Comparison of ENCODE assay signal across 13 cellular contexts in the genomic region with DNA sequence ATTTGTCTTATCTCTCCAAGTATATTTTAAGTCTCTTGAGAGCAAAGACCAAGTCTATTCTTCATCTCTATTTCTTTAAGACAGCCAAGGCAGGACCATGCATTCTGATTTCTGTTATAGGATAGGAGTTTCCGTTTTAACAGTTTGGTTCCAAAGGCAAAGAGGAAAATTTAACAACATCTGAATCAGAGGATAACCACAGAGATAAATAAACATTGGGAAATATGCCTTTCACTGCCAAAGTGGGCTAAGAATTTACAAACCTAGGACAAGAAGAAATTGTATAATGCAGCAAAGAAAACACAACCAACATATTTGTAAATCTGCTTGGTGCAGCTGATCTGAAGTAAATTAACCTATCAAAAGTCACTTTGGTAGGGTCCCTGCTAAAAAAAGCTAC. TPM values are rescaled to one million over a fixed set of nuclear protein-coding genes. Genes with fewer than 3 reads are reported as not detected.
DNase-seq lines count a peak whose midpoint lies in the region; ATAC-seq lines count a peak whose summit lies in the region.
"Had no signal": no experiment of that assay in that cellular context is flagged by ENCODE, and none has a peak within 500 bp of the region (broad histone marks: within the 10 kb centered on the region; RNA-seq: fewer than 3 reads in every experiment).

No MANE protein-coding gene starts in this region.

- H2AFZ ChIP-seq in Karpas-422 (ENCODE audit: low read length): no peak overlapping the region

- no peak overlapping the region for H3K4me3 Mint-ChIP-seq in CD4-positive, CD25-positive, alpha-beta regulatory T cell
- H3K4me3 Mint-ChIP-seq: activated B cell treated with CpG ODN at 0.5 μM for 24 hours had no signal

- no peaks in the 10 kb centered on the region for H4K20me1 ChIP-seq in Karpas-422 (ENCODE audit: insufficient read depth, low read depth, low read length)

- no peak overlapping the region for H3K9ac ChIP-seq in Karpas-422 (ENCODE audit: low read length)

- peaks cover 95% of the 10 kb centered on the region for H3K79me2 ChIP-seq in Karpas-422 (ENCODE audit: low read length)

- H3K9me2 ChIP-seq in Karpas-422 (replicated peaks; ENCODE audit: insufficient read depth, low read length): no peaks in the 10 kb centered on the region

- no peak overlapping the region for H3K4me2 ChIP-seq in Karpas-422 (ENCODE audit: low read depth, low read length, poor library complexity, severe bottlenecking)

- H3K4me3 ChIP-seq in CD4-positive, CD25-positive, alpha-beta regulatory T cell (ENCODE audit: low read depth, low read length): no peak overlapping the region
- H3K4me3 ChIP-seq in Karpas-422 (ENCODE audit: low read length): no peak overlapping the region
- H3K4me3 ChIP-seq: spleen had no signal

- H3K36me3 Mint-ChIP-seq in CD4-positive, CD25-positive, alpha-beta regulatory T cell: peaks cover 8% of the 10 kb centered on the region

- no peaks in the 10 kb centered on the region for H3K27me3 ChIP-seq in CD4-positive, CD25-positive, alpha-beta regulatory T cell (ENCODE audit: control insufficient read depth, insufficient read depth, low read length)
- H3K27me3 ChIP-seq in Karpas-422 (ENCODE audit: low read length): no peaks in the 10 kb centered on the region
- H3K27me3 ChIP-seq: spleen had no signal

- H3K9me3 Mint-ChIP-seq in CD4-positive, CD25-positive, alpha-beta regulatory T cell: peaks cover 0 to 2% (median 0%) of the 10 kb centered on the region in 7 donors

- no peak overlapping the region for H3K27ac ChIP-seq in CD4-positive, CD25-positive, alpha-beta regulatory T cell (ENCODE audit: insufficient read depth, low read length, poor library complexity, severe bottlenecking)
- peak overlapping the region; percentile 9; the same call in 1 of the 2 replicates for H3K27ac ChIP-seq in Karpas-422 (ENCODE audit: low read length)

- no peaks in the 10 kb centered on the region for H3K27me3 Mint-ChIP-seq in CD4-positive, CD25-positive, alpha-beta regulatory T cell
- H3K27me3 Mint-ChIP-seq: activated B cell treated with CpG ODN at 0.5 μM for 24 hours had no signal

- peaks cover 23 to 58% (median 42%) of the 10 kb centered on the region in 4 donors for H3K4me1 Mint-ChIP-seq in CD4-positive, CD25-positive, alpha-beta regulatory T cell

- ATAC-seq in CD4-positive, CD25-positive, alpha-beta regulatory T cell (ENCODE audit: low read depth in 2 of 2): no peak
- no peak for ATAC-seq in HG03159 (IDR thresholded peaks at IDR 0.05; ENCODE audit: unreplicated experiment)
- ATAC-seq in GM18519 (IDR thresholded peaks at IDR 0.05; ENCODE audit: low FRiP score, unreplicated experiment): no peak

- H3K36me3 ChIP-seq in CD4-positive, CD25-positive, alpha-beta regulatory T cell (ENCODE audit: control insufficient read depth, insufficient read depth, low read length): no peaks in the 10 kb centered on the region
- no peaks in the 10 kb centered on the region for H3K36me3 ChIP-seq in Karpas-422 (ENCODE audit: insufficient read depth, low read length)

- H3K9me3 ChIP-seq in CD4-positive, CD25-positive, alpha-beta regulatory T cell (ENCODE audit: control insufficient read depth in 2 of 2, low read length in 2 of 2): no peaks in the 10 kb centered on the region
- no peaks in the 10 kb centered on the region for H3K9me3 ChIP-seq in Karpas-422 (ENCODE audit: low read length)
- H3K9me3 ChIP-seq: spleen had no signal

- H3K4me1 ChIP-seq in CD4-positive, CD25-positive, alpha-beta regulatory T cell (ENCODE audit: control insufficient read depth, insufficient read depth, low read length, poor library complexity, severe bottlenecking): peaks cover 5% of the 10 kb centered on the region
- peaks cover 60% of the 10 kb centered on the region for H3K4me1 ChIP-seq in Karpas-422 (ENCODE audit: low read length)

- peak overlapping the region; percentile 78 to 85 (median 80) for H3K27ac Mint-ChIP-seq in CD4-positive, CD25-positive, alpha-beta regulatory T cell
- H3K27ac Mint-ChIP-seq: activated B cell treated with CpG ODN at 0.5 μM for 24 hours had no signal

- DNase-seq in CD4-positive, CD25-positive, alpha-beta regulatory T cell: no peak
- DNase-seq in Karpas-422 (no peak), brain pericyte (ENCODE audit: low read depth, low spot score) (peak; percentile 77), lung microvascular endothelial cell (ENCODE audit: low read depth in 2 of 2) (peak; percentile 47 to 65), globus pallidus (ENCODE audit: low spot score) (no peak), NCI-H2227 (lab: John Stamatoyannopoulos, UW; ENCODE audit: unreplicated experiment) (no peak)
- DNase-seq: activated B cell treated with CpG ODN at 0.5 μM for 24 hours; activated naive CD4-positive, alpha-beta T cell; NCI-H2171 treated with DMSO at 0.1 percent for 48 hours; RPMI8226; spleen had no signal

RNA-seq across cellular contexts. Expression of gene USP32, which starts 37.7 kb away (rescaled TPM):
- 47.0 TPM for total RNA-seq in CD4-positive, CD25-positive, alpha-beta regulatory T cell
- polyA plus RNA-seq in CD4-positive, CD25-positive, alpha-beta regulatory T cell: 1 to 10 TPM; 6.1 to 9.2 (median 7.1) TPM
- 48.1 and 81.0 TPM in 2 replicates for total RNA-seq in Karpas-422 (2014; rRNA removed; shearing (Covaris generic); ENCODE audit: low replicate concordance)
- total RNA-seq in lung microvascular endothelial cell: 34.4 and 48.4 TPM in 2 replicates

Comparison
In these comparisons a context has a peak if more than half of its experiments do, and no peak if none do; other contexts are left out.
1. DNase-seq: peak in brain pericyte (single experiment) and lung microvascular endothelial cell (2 of 2); none in CD4-positive, CD25-positive, alpha-beta regulatory T cell (0 of 3), Karpas-422 (single experiment), globus pallidus (single experiment) and NCI-H2227 (single experiment).